10 cellular contexts compared by ENCODE assay signal in the genomic region with DNA sequence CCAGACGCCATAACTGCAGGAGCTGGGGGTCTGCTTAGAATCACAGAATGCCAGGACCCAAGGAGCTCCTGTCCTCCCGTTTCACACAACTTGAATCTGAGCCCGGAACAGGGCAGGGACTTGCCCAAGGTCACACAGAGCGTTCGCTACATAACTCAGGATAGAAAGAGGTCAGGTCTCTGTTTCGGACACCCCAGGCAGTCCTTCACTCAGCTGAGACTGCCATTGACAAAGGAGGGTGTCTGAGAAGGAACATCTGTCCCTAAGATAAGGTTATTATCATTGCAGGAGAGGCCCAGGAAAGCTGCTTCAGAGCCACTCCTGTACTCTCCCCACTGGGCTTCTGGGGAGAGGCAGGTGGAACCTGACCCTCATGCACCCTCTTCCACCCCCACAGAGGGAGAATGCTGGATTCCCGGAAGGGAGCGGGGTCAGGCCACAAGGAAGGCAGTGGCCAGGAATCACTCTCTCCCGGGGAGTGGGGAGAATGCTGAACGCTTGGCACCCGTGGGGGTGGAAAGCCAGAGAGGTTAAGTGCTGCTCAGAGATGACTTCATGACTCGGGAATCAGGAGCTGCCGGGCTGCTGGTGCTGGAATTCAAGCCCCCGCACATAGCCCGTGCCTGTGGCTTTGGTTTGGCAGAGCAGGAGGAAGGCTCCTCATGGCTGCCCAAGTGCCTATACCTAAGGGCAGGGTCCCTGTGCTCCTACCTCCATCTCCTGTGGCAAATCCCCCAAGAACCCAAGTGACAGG. TPM values are rescaled to one million over a fixed set of nuclear protein-coding genes. Genes with fewer than 3 reads are reported as not detected.
DNase-seq lines count a peak whose midpoint lies in the region; ATAC-seq, FAIRE-seq and TF ChIP-seq lines count a peak whose summit lies in the region.
"Had no signal": no experiment of that assay in that cellular context is flagged by ENCODE, and none has a peak within 500 bp of the region (broad histone marks: within the 10 kb centered on the region; RNA-seq: fewer than 3 reads in every experiment).

No MANE protein-coding gene starts in this region.

- no peak for TF ChIP-seq CTCF in lung (IDR thresholded peaks at IDR 0.05; ENCODE audit: control extremely low read depth, extremely low read depth)
- no peak for TF ChIP-seq CTCF in upper lobe of right lung (IDR thresholded peaks at IDR 0.05)

- DNase-seq in MG63 = peak; percentile 98
- DNase-seq in effector memory CD8-positive, alpha-beta T cell = no peak
- peak; percentile 69 for DNase-seq in lung (ENCODE audit: low spot score)
- peak; percentile 83 for DNase-seq in upper lobe of right lung
- DNase-seq in GM19239 (ENCODE audit: insufficient read length, low spot score) = no peak
- no peak for DNase-seq in activated CD4-positive, alpha-beta T cell treated with anti-CD3 and anti-CD28 coated beads for 1 hour

- H3K9me3 ChIP-seq in MG63 (no peaks in the 10 kb centered on the region), lung (ENCODE audit: control insufficient read depth in 2 of 2, insufficient read depth in 1 of 2, low read length in 1 of 2) (no peaks in the 10 kb centered on the region), upper lobe of right lung (no peaks in the 10 kb centered on the region)

- no peaks in the 10 kb centered on the region for H3K27me3 ChIP-seq in MG63
- no peaks in the 10 kb centered on the region for H3K27me3 ChIP-seq in lung (ENCODE audit: control insufficient read depth, insufficient read depth)
- no peaks in the 10 kb centered on the region for H3K27me3 ChIP-seq in upper lobe of right lung

- 58 to 81% methylated on average over 15 of the region's 15 CpGs for WGBS in lung, 2 donors

- H3K4me3 ChIP-seq in MG63 = no peak overlapping the region
- no peak overlapping the region for H3K4me3 ChIP-seq in lung
- no peak overlapping the region for H3K4me3 ChIP-seq in upper lobe of right lung

- H3K27ac ChIP-seq in lung (ENCODE audit: low read depth in 1 of 2, low read length in 1 of 2) = peak overlapping the region; percentile 84 to 89
- H3K27ac ChIP-seq in upper lobe of right lung = peak overlapping the region; percentile 66

- no peaks in the 10 kb centered on the region for H3K27me3 Mint-ChIP-seq in effector memory CD8-positive, alpha-beta T cell

- peak overlapping the region; percentile 3 to 41 for H3K27ac Mint-ChIP-seq in effector memory CD8-positive, alpha-beta T cell

- FAIRE-seq in GM19239 (lab: Jason Lieb, UNC) = no peak

- H3K4me1 ChIP-seq in lung (ENCODE audit: control insufficient read depth in 2 of 2, insufficient read depth in 2 of 2, low read length in 2 of 2) (peaks cover 12 to 14% of the 10 kb centered on the region in 2 donors), upper lobe of right lung (peaks cover 56% of the 10 kb centered on the region)

- peaks cover 3% of the 10 kb centered on the region for H3K36me3 Mint-ChIP-seq in effector memory CD8-positive, alpha-beta T cell (ENCODE audit: insufficient read depth)

- intact Hi-C loops in upper lobe of right lung (cut with DNase I) = no loop called here

- no peak for ATAC-seq in effector memory CD8-positive, alpha-beta T cell (replicated peaks)
- peak; percentile 32 for ATAC-seq in lung (ENCODE audit: insufficient read depth, low FRiP score)
- ATAC-seq in upper lobe of right lung = peak; percentile 58
- no peak for ATAC-seq in GM21825 (IDR thresholded peaks at IDR 0.05; ENCODE audit: unreplicated experiment)
- no peak for ATAC-seq in GM21447 (IDR thresholded peaks at IDR 0.05; ENCODE audit: unreplicated experiment)

- peaks cover 94% of the 10 kb centered on the region for H3K36me3 ChIP-seq in MG63
- peaks cover 19 to 20% of the 10 kb centered on the region in 2 donors for H3K36me3 ChIP-seq in lung (ENCODE audit: control insufficient read depth in 2 of 2, insufficient read depth in 2 of 2, low read length in 2 of 2)
- peaks cover 56% of the 10 kb centered on the region for H3K36me3 ChIP-seq in upper lobe of right lung

- no peak overlapping the region for H3K4me3 Mint-ChIP-seq in effector memory CD8-positive, alpha-beta T cell

- H3K9me3 Mint-ChIP-seq in effector memory CD8-positive, alpha-beta T cell = no peaks in the 10 kb centered on the region

- no peaks in the 10 kb centered on the region for H3K4me1 Mint-ChIP-seq in effector memory CD8-positive, alpha-beta T cell (ENCODE audit: low read depth in 2 of 2)

RNA-seq across cellular contexts. Expression of a gene that starts 10.7 kb away (rescaled TPM):
- total RNA-seq in MG63 (2014; rRNA removed; shearing (Covaris generic); ENCODE audit: low replicate concordance) = 204 and 214 TPM in 2 replicates
- 100 to 1,000 TPM; 250 to 313 TPM for total RNA-seq in lung
- 100 to 1,000 TPM; 239 to 258 TPM for polyA plus RNA-seq in lung
- total RNA-seq in upper lobe of right lung = 345 TPM

RNA-seq across cellular contexts. Expression of a gene that starts 25.4 kb away (rescaled TPM):
- total RNA-seq in MG63 (2014; rRNA removed; shearing (Covaris generic); ENCODE audit: low replicate concordance) = 24.5 and 32.3 TPM in 2 replicates
- total RNA-seq in lung = 10 to 100 TPM; 21.3 to 45.5 TPM
- polyA plus RNA-seq in lung = 10 to 100 TPM; 24.9 to 57.5 TPM
- total RNA-seq in upper lobe of right lung = 46.5 TPM

RNA-seq across cellular contexts. Expression of a gene that starts 29.4 kb away (rescaled TPM):
- not detected in 2 replicates for total RNA-seq in MG63 (2014; rRNA removed; shearing (Covaris generic); ENCODE audit: low replicate concordance)
- total RNA-seq in lung (under 1 TPM; 0.46 to 0.49 TPM), upper lobe of right lung (0.29 TPM)
- polyA plus RNA-seq in lung = under 1 TPM; 0.14 to 0.24 TPM
- total RNA-seq: glomerular endothelial cell had no signal

RNA-seq across cellular contexts. Expression of a gene that starts 30.9 kb away (rescaled TPM):
- not detected in 2 replicates for total RNA-seq in MG63 (2014; rRNA removed; shearing (Covaris generic); ENCODE audit: low replicate concordance)
- total RNA-seq in lung (under 1 TPM in 1 of 2 donors, not detected in 1; 0.12 TPM), upper lobe of right lung (not detected)
- not detected for polyA plus RNA-seq in lung
- total RNA-seq: glomerular endothelial cell, subcutaneous adipose tissue had no signal

RNA-seq across cellular contexts. Expression of a gene that starts 40.6 kb away (rescaled TPM):
- total RNA-seq in MG63 (2014; rRNA removed; shearing (Covaris generic); ENCODE audit: low replicate concordance) = not detected in 2 replicates
- total RNA-seq in lung (not detected), upper lobe of right lung (not detected)
- polyA plus RNA-seq in lung = under 1 TPM; 0.03 to 0.28 TPM
- total RNA-seq: glomerular endothelial cell had no signal

Comparison
In these comparisons a context has a peak if more than half of its experiments do, and no peak if none do; other contexts are left out.
1. DNase-seq: peak in MG63 (single experiment), lung (single experiment) and upper lobe of right lung (single experiment); none in effector memory CD8-positive, alpha-beta T cell (0 of 3), GM19239 (single experiment) and activated CD4-positive, alpha-beta T cell treated with anti-CD3 and anti-CD28 coated beads for 1 hour (single experiment).
2. ATAC-seq: peak in lung (single experiment) and upper lobe of right lung (single experiment); none in effector memory CD8-positive, alpha-beta T cell (single experiment), GM21825 (single experiment) and GM21447 (single experiment).